ENCODE assay signal across 7 cellular contexts in genomic region chr12:12008931-12009611, GRCh38.
DNase-seq lines count a peak whose midpoint lies in the region; ATAC-seq and TF ChIP-seq lines count a peak whose summit lies in the region.

No MANE protein-coding gene starts in this region.

- H3K27me3 Mint-ChIP-seq in dendritic cell treated with granulocyte-macrophage colony-stimulating factor and Interleukin-4, amounts not matched to agents 40 ng/mL and 50 ng/mL, for 4 days, result peaks cover 6% of the 10 kb centered on the region

- H4K20me1 ChIP-seq in MM.1S (ENCODE audit: insufficient read depth, low read length), result no peaks in the 10 kb centered on the region

- H3K27me3 ChIP-seq in MM.1S (replicated peaks; ENCODE audit: insufficient read depth, low read length), result peaks cover 20% of the 10 kb centered on the region

- intact Hi-C loops in dendritic cell treated with granulocyte-macrophage colony-stimulating factor and Interleukin-4, amounts not matched to agents 40 ng/mL and 50 ng/mL, for 4 days (cut with micrococcal nuclease), result loop anchor here (1.0 kb wide), 1 partner anchor 170 kb away; no protein-coding TSS in a partner anchor

- TF ChIP-seq CTCF in MM.1S (IDR thresholded peaks at IDR 0.05; ENCODE audit: low read length), result no peak

- no peak overlapping the region for H3K9ac ChIP-seq in MM.1S (ENCODE audit: low read length)

- H3K9me3 ChIP-seq in MM.1S (replicated peaks; ENCODE audit: insufficient read depth, low read length), result no peaks in the 10 kb centered on the region

- H3K4me1 Mint-ChIP-seq in dendritic cell treated with granulocyte-macrophage colony-stimulating factor and Interleukin-4, amounts not matched to agents 40 ng/mL and 50 ng/mL, for 4 days (ENCODE audit: low read depth), result peaks cover 53% of the 10 kb centered on the region

- H3K4me3 Mint-ChIP-seq in dendritic cell treated with granulocyte-macrophage colony-stimulating factor and Interleukin-4, amounts not matched to agents 40 ng/mL and 50 ng/mL, for 4 days, result peak overlapping the region; percentile 11

- no peak overlapping the region for H3K27ac ChIP-seq in MM.1S (ENCODE audit: low read length)

- H3F3A ChIP-seq in MM.1S (ENCODE audit: insufficient read depth, low read length), result peaks cover 4% of the 10 kb centered on the region; the same call in 1 of the 2 replicates

- no peaks in the 10 kb centered on the region for H3K36me3 Mint-ChIP-seq in dendritic cell treated with granulocyte-macrophage colony-stimulating factor and Interleukin-4, amounts not matched to agents 40 ng/mL and 50 ng/mL, for 4 days (ENCODE audit: low read depth)

- H3K9me3 Mint-ChIP-seq in dendritic cell treated with granulocyte-macrophage colony-stimulating factor and Interleukin-4, amounts not matched to agents 40 ng/mL and 50 ng/mL, for 4 days, result no peaks in the 10 kb centered on the region

- no peaks in the 10 kb centered on the region for H3K36me3 ChIP-seq in MM.1S (replicated peaks; ENCODE audit: insufficient read depth, low read length)

- H3K27ac Mint-ChIP-seq in dendritic cell treated with granulocyte-macrophage colony-stimulating factor and Interleukin-4, amounts not matched to agents 40 ng/mL and 50 ng/mL, for 4 days, result peak overlapping the region; percentile 95

- H2AFZ ChIP-seq in MM.1S (ENCODE audit: low read length), result no peak overlapping the region

- H3K4me2 ChIP-seq in MM.1S (ENCODE audit: low read depth, low read length), result no peak overlapping the region

- ATAC-seq in GM18517 (IDR thresholded peaks at IDR 0.05; ENCODE audit: unreplicated experiment) (peak; percentile 60), HG02884 (IDR thresholded peaks at IDR 0.05; ENCODE audit: unreplicated experiment) (peak; percentile 38)

- H3K9me2 ChIP-seq in MM.1S (replicated peaks; ENCODE audit: insufficient read depth, low read length), result no peaks in the 10 kb centered on the region

- no peaks in the 10 kb centered on the region for H3K79me2 ChIP-seq in MM.1S (ENCODE audit: low read length)

- H3K4me1 ChIP-seq in MM.1S (ENCODE audit: low read length), result peaks cover 18% of the 10 kb centered on the region

- DNase-seq in NCI-H1436 (lab: John Stamatoyannopoulos, UW) (peak; percentile 80), T-helper 9 cell (peak; percentile 37), renal cortical epithelial cell (ENCODE audit: low read depth) (peak; percentile 97), MM.1S (no peak)

- no peak overlapping the region for H3K4me3 ChIP-seq in MM.1S (ENCODE audit: low read length)
